Comparison of ENCODE assay signal across 12 cellular contexts in the genomic region with DNA sequence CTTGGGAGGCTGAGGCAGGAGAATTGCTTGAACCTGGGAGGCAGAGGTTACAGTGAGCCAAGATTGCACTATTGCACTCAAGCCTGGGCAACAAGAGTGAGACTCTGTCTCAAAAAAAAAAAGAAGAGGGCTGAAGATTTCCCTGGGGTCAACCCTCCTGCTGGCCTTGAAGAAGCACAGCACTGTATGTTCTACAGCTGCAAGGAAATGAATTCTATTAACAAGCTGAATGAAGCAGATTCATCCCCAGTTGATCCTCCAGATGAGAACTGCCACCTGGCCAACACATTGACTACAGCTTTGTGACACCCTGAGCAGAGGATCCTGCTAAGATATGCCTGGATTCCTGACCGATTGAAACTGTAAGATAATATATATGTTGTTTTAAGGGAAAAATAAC.
A peak's percentile ranks its signal among the peaks of the same experiment; 100 is the strongest.
DNase-seq lines count a peak whose midpoint lies in the region; ATAC-seq, FAIRE-seq and TF ChIP-seq lines count a peak whose summit lies in the region.
"Had no signal": no experiment of that assay in that cellular context is flagged by ENCODE, and none has a peak within 500 bp of the region (broad histone marks: within the 10 kb centered on the region; RNA-seq: fewer than 3 reads in every experiment).

No MANE protein-coding gene starts in this region.

- H3K4me3 ChIP-seq in kidney (ENCODE audit: low read length in 2 of 2), result no peak overlapping the region
- no peak overlapping the region for H3K4me3 ChIP-seq in thoracic aorta
- H3K4me3 ChIP-seq: cardiac muscle cell, SK-N-MC had no signal

- peak overlapping the region; percentile 10 for H3K4me3 Mint-ChIP-seq in activated CD4-positive, alpha-beta memory T cell treated with anti-CD3 and anti-CD28 coated beads, Interleukin-2, amount 10 ng/mL, durations not matched to agents 7 days and 5 days
- no peak overlapping the region for H3K4me3 Mint-ChIP-seq in activated CD4-positive, alpha-beta memory T cell treated with anti-CD3 and anti-CD28 coated beads for 36 hours
- no peak overlapping the region for H3K4me3 Mint-ChIP-seq in progenitor cell of endocrine pancreas (ENCODE audit: low read depth)

- H3K9me3 Mint-ChIP-seq in activated CD4-positive, alpha-beta memory T cell treated with anti-CD3 and anti-CD28 coated beads, Interleukin-2, amount 10 ng/mL, durations not matched to agents 7 days and 5 days, result peaks cover 3% of the 10 kb centered on the region
- H3K9me3 Mint-ChIP-seq in activated CD4-positive, alpha-beta memory T cell treated with anti-CD3 and anti-CD28 coated beads for 36 hours, result no peaks in the 10 kb centered on the region
- no peaks in the 10 kb centered on the region for H3K9me3 Mint-ChIP-seq in progenitor cell of endocrine pancreas (ENCODE audit: low read depth)

- H3K9ac ChIP-seq in kidney (ENCODE audit: low read length in 2 of 2), result no peak overlapping the region

- H3K4me1 ChIP-seq in kidney (ENCODE audit: control insufficient read depth in 1 of 2, insufficient read depth in 1 of 2, low read depth in 1 of 2, low read length in 2 of 2), result no peaks in the 10 kb centered on the region
- peaks cover 15 to 26% of the 10 kb centered on the region in 2 donors for H3K4me1 ChIP-seq in thoracic aorta (ENCODE audit: control insufficient read depth in 1 of 2, low read depth in 2 of 2)

- no peak for ATAC-seq in thoracic aorta (ENCODE audit: insufficient number of reproducible peaks, low FRiP score, low read depth)

- no peak for DNase-seq in activated CD4-positive, alpha-beta memory T cell treated with anti-CD3 and anti-CD28 coated beads, Interleukin-2, amount 10 ng/mL, durations not matched to agents 7 days and 5 days
- DNase-seq in activated CD4-positive, alpha-beta memory T cell treated with anti-CD3 and anti-CD28 coated beads for 36 hours, result no peak
- DNase-seq in kidney (no peak), thoracic aorta (ENCODE audit: low spot score) (no peak), HuH-7.5 (ENCODE audit: low spot score) (no peak), NCI-H1694 (lab: John Stamatoyannopoulos, UW) (no peak), progenitor cell of endocrine pancreas (ENCODE audit: low spot score, unreplicated experiment) (no peak)
- DNase-seq: stimulated activated CD4-positive, alpha-beta T cell treated with anti-CD3 and anti-CD28 coated beads, Interleukin-4, amount 100 ng/mL, for 1 hour had no signal

- no peaks in the 10 kb centered on the region for H3K27me3 Mint-ChIP-seq in activated CD4-positive, alpha-beta memory T cell treated with anti-CD3 and anti-CD28 coated beads, Interleukin-2, amount 10 ng/mL, durations not matched to agents 7 days and 5 days
- peaks cover 2% of the 10 kb centered on the region for H3K27me3 Mint-ChIP-seq in activated CD4-positive, alpha-beta memory T cell treated with anti-CD3 and anti-CD28 coated beads for 36 hours
- H3K27me3 Mint-ChIP-seq in progenitor cell of endocrine pancreas, result no peaks in the 10 kb centered on the region

- H3K36me3 ChIP-seq in kidney (ENCODE audit: control insufficient read depth in 1 of 2, insufficient read depth in 2 of 2, low read length in 2 of 2) (no peaks in the 10 kb centered on the region), thoracic aorta (no peaks in the 10 kb centered on the region)
- H3K36me3 ChIP-seq: cardiac muscle cell had no signal

- CTCF ChIA-PET in activated CD4-positive, alpha-beta memory T cell treated with anti-CD3 and anti-CD28 coated beads, Interleukin-2, amount 10 ng/mL, durations not matched to agents 7 days and 5 days (lab: Charles Lee), result interaction anchor here (5.0 kb wide), 1 partner anchor 23 kb away, joined by 33 read pairs; no protein-coding TSS in a partner anchor
- CTCF ChIA-PET in activated CD4-positive, alpha-beta memory T cell treated with anti-CD3 and anti-CD28 coated beads for 36 hours (lab: Charles Lee), result no interaction called here

- H3K36me3 Mint-ChIP-seq in activated CD4-positive, alpha-beta memory T cell treated with anti-CD3 and anti-CD28 coated beads, Interleukin-2, amount 10 ng/mL, durations not matched to agents 7 days and 5 days (ENCODE audit: low read depth), result peaks cover 31% of the 10 kb centered on the region
- H3K36me3 Mint-ChIP-seq in activated CD4-positive, alpha-beta memory T cell treated with anti-CD3 and anti-CD28 coated beads for 36 hours, result no peaks in the 10 kb centered on the region
- no peaks in the 10 kb centered on the region for H3K36me3 Mint-ChIP-seq in progenitor cell of endocrine pancreas (ENCODE audit: insufficient read depth)

- H3K27me3 ChIP-seq in thoracic aorta (replicated peaks; ENCODE audit: insufficient read depth), result no peaks in the 10 kb centered on the region
- H3K27me3 ChIP-seq: cardiac muscle cell had no signal

- TF ChIP-seq CTCF in VCaP (conservative IDR thresholded peaks at IDR 0.05), result no peak
- no peak for TF ChIP-seq CTCF in kidney (IDR thresholded peaks at IDR 0.05; ENCODE audit: borderline replicate concordance, extremely low read depth, insufficient read depth)
- no peak for TF ChIP-seq CTCF in thoracic aorta (IDR thresholded peaks at IDR 0.05)
- TF ChIP-seq CTCF in progenitor cell of endocrine pancreas (IDR thresholded peaks at IDR 0.05; ENCODE audit: unreplicated experiment), result no peak

- intact Hi-C loops in activated CD4-positive, alpha-beta memory T cell treated with anti-CD3 and anti-CD28 coated beads for 36 hours (cut with micrococcal nuclease), result no loop called here
- intact Hi-C loops in kidney (cut with DNase I), result no loop called here

- peak overlapping the region; percentile 65 for H3K27ac ChIP-seq in VCaP
- H3K27ac ChIP-seq in kidney (ENCODE audit: low read depth in 2 of 2, low read length in 2 of 2), result peak overlapping the region; percentile 40 to 87
- H3K27ac ChIP-seq in thoracic aorta, result peak overlapping the region; percentile 77 to 80
- H3K27ac ChIP-seq: cardiac muscle cell, SK-N-MC had no signal

- peaks cover 86% of the 10 kb centered on the region for H3K4me1 Mint-ChIP-seq in activated CD4-positive, alpha-beta memory T cell treated with anti-CD3 and anti-CD28 coated beads, Interleukin-2, amount 10 ng/mL, durations not matched to agents 7 days and 5 days
- H3K4me1 Mint-ChIP-seq in activated CD4-positive, alpha-beta memory T cell treated with anti-CD3 and anti-CD28 coated beads for 36 hours (ENCODE audit: low read depth), result peaks cover 41% of the 10 kb centered on the region
- peaks cover 8% of the 10 kb centered on the region for H3K4me1 Mint-ChIP-seq in progenitor cell of endocrine pancreas (ENCODE audit: low read depth)

- no peak for FAIRE-seq in kidney (lab: Jason Lieb, UNC)
- FAIRE-seq: HTR-8/SVneo had no signal

- POLR2A ChIA-PET in activated CD4-positive, alpha-beta memory T cell treated with anti-CD3 and anti-CD28 coated beads, Interleukin-2, amount 10 ng/mL, durations not matched to agents 7 days and 5 days (lab: Charles Lee), result interaction anchor here (0.6 to 2.5 kb wide), 3 partner anchors 23 to 552 kb away, joined by 3 to 8 read pairs (median 3); no protein-coding TSS in a partner anchor
- POLR2A ChIA-PET in activated CD4-positive, alpha-beta memory T cell treated with anti-CD3 and anti-CD28 coated beads for 36 hours (lab: Charles Lee), result interaction anchor here (0.9 kb wide), 1 partner anchor 274 kb away, joined by 3 read pairs; no protein-coding TSS in a partner anchor

- peak overlapping the region; percentile 95 for H3K27ac Mint-ChIP-seq in activated CD4-positive, alpha-beta memory T cell treated with anti-CD3 and anti-CD28 coated beads, Interleukin-2, amount 10 ng/mL, durations not matched to agents 7 days and 5 days
- no peak overlapping the region for H3K27ac Mint-ChIP-seq in activated CD4-positive, alpha-beta memory T cell treated with anti-CD3 and anti-CD28 coated beads for 36 hours
- no peak overlapping the region for H3K27ac Mint-ChIP-seq in progenitor cell of endocrine pancreas

- H3K9me3 ChIP-seq in kidney (ENCODE audit: control insufficient read depth in 1 of 2, low read length in 2 of 2) (no peaks in the 10 kb centered on the region), thoracic aorta (no peaks in the 10 kb centered on the region)
